Comparison of ENCODE assay signal across 8 cellular contexts in genomic region chr14:73058224-73058922, GRCh38. TPM values are rescaled to one million over a fixed set of nuclear protein-coding genes. Genes with fewer than 3 reads are reported as not detected.
A peak's percentile ranks its signal among the peaks of the same experiment; 100 is the strongest.
DNase-seq lines count a peak whose midpoint lies in the region; ATAC-seq, FAIRE-seq and TF ChIP-seq lines count a peak whose summit lies in the region.

Gene RBM25 (plus strand): TSS chr14:73058534. CDS start chr14:73071642, 13,108 bp downstream.

- no peaks in the 10 kb centered on the region for H3K36me3 Mint-ChIP-seq in chondrocyte (ENCODE audit: low read depth)

- no peak within 1 kb of the TSS for H3K4me3 Mint-ChIP-seq in chondrocyte (ENCODE audit: unreplicated experiment)

- FAIRE-seq in GM19239 (lab: Jason Lieb, UNC) (peak; percentile 99), keratinocyte (lab: Jason Lieb, UNC) (peak; percentile 90)

- dilution Hi-C loops in keratinocyte (cut with MboI; ENCODE audit: extremely low pct_ligation_motif_present, low sequenced_read_pairs) = no loop called here

- DNase-seq in BE2C = peak; percentile 96
- peak; percentile 90 for DNase-seq in GM19239 (ENCODE audit: insufficient read length, low spot score)
- peak; percentile 94 for DNase-seq in NCI-H510A (lab: John Stamatoyannopoulos, UW)
- DNase-seq in activated CD4-positive, alpha-beta T cell treated with anti-CD3 and anti-CD28 coated beads for 1 hour = peak; percentile 90
- DNase-seq in chondrocyte (ENCODE audit: low spot score) = peak; percentile 97
- DNase-seq in keratinocyte (ENCODE audit: low read depth, low spot score) = peak; percentile 85
- peak; percentile 86 to 89 for DNase-seq in stimulated activated CD4-positive, alpha-beta T cell treated with anti-CD3 and anti-CD28 coated beads, Interleukin-15, amount 100 ng/mL, for 1 hour (ENCODE audit: low read depth in 1 of 2, low spot score in 1 of 2)

- peak within 1 kb of the TSS; percentile 96 for H2AFZ ChIP-seq in keratinocyte (ENCODE audit: control insufficient read depth, low read length)

- peak; percentile 16; the same call in 1 of the 2 replicates for TF ChIP-seq CTCF in BE2C (IDR thresholded peaks at IDR 0.05; ENCODE audit: low read depth, low read length)
- TF ChIP-seq CTCF in chondrocyte (IDR thresholded peaks at IDR 0.05) = no peak
- TF ChIP-seq CTCF in keratinocyte (optimal IDR thresholded peaks at IDR 0.05 in 1 of 3, IDR thresholded peaks at IDR 0.05 in 1 of 3, conservative IDR thresholded peaks at IDR 0.05 in 1 of 3; ENCODE audit: extremely low read depth in 1 of 3, insufficient read depth in 2 of 3, low read length in 3 of 3) = peak in 1 of 3 experiments; percentile 30

- no peaks in the 10 kb centered on the region for H3K9me3 ChIP-seq in BE2C
- no peaks in the 10 kb centered on the region for H3K9me3 ChIP-seq in keratinocyte (ENCODE audit: control insufficient read depth, low read depth, low read length)

- no peaks in the 10 kb centered on the region for H3K9me3 Mint-ChIP-seq in chondrocyte (ENCODE audit: low read depth)

- peaks cover 17% of the 10 kb centered on the region for H3K36me3 ChIP-seq in BE2C
- no peaks in the 10 kb centered on the region for H3K36me3 ChIP-seq in keratinocyte (ENCODE audit: control insufficient read depth in 2 of 2, extremely low read depth in 1 of 2, insufficient read depth in 2 of 2, low read length in 2 of 2)

- peaks cover 49% of the 10 kb centered on the region for H3K79me2 ChIP-seq in keratinocyte (ENCODE audit: control insufficient read depth, insufficient read depth, low read length)

- H3K4me1 ChIP-seq in BE2C (no peaks in the 10 kb centered on the region), keratinocyte (ENCODE audit: control insufficient read depth, extremely low read depth, insufficient read depth, low read length) (peaks cover 6% of the 10 kb centered on the region)

- H3K4me3 ChIP-seq in BE2C (ENCODE audit: low read depth, low read length) (peak within 1 kb of the TSS; percentile 91), keratinocyte (ENCODE audit: control insufficient read depth in 2 of 3, extremely low read depth in 1 of 3, insufficient read depth in 2 of 3, low read depth in 1 of 3, low read length in 3 of 3) (peak within 1 kb of the TSS; percentile 90 to 99 (median 98))

- ATAC-seq in HG03442 (IDR thresholded peaks at IDR 0.05; ENCODE audit: unreplicated experiment) = peak; percentile 93

- H3K4me1 Mint-ChIP-seq in chondrocyte (ENCODE audit: low read depth) = peaks cover 33% of the 10 kb centered on the region

- H3K27me3 ChIP-seq in BE2C (no peaks in the 10 kb centered on the region), keratinocyte (ENCODE audit: control insufficient read depth, extremely low read depth, insufficient read depth, low read length) (no peaks in the 10 kb centered on the region)

- H3K27ac Mint-ChIP-seq in chondrocyte (ENCODE audit: unreplicated experiment) = no peak within 1 kb of the TSS

- H3K9ac ChIP-seq in keratinocyte (ENCODE audit: control insufficient read depth, extremely low read depth, insufficient read depth, low read length) = peak within 1 kb of the TSS; percentile 99

- no peaks in the 10 kb centered on the region for H3K9me1 ChIP-seq in keratinocyte (ENCODE audit: control insufficient read depth, extremely low read depth, insufficient read depth, low read length)

- no peaks in the 10 kb centered on the region for H3K27me3 Mint-ChIP-seq in chondrocyte (ENCODE audit: low read depth)

- peak within 1 kb of the TSS; percentile 92 for H3K4me2 ChIP-seq in keratinocyte (ENCODE audit: control insufficient read depth, extremely low read depth, insufficient read depth, low read depth, low read length)

- H3K27ac ChIP-seq in keratinocyte (ENCODE audit: control insufficient read depth, insufficient read depth, low read length) = peak within 1 kb of the TSS; percentile 95

- peaks cover 14% of the 10 kb centered on the region for H4K20me1 ChIP-seq in keratinocyte (ENCODE audit: control insufficient read depth, extremely low read depth, insufficient read depth, low read length)

RNA-seq across cellular contexts. Expression of gene RBM25, which starts in this region (rescaled TPM):
- 40.9 TPM for polyA plus RNA-seq in BE2C (2012; ENCODE audit: insufficient read depth, insufficient read length, low read depth)
- 51.0 to 73.7 TPM (median 53.2 TPM) in 3 replicates for total RNA-seq in chondrocyte
- 25.6 to 47.4 TPM (median 27.0 TPM) in 3 replicates for polyA plus RNA-seq in keratinocyte
- polyA plus RNA-seq in keratinocyte (2011; ENCODE audit: low read depth) = 120 TPM
- 12.0 and 15.5 TPM in 2 replicates for polyA plus RNA-seq in keratinocyte (2011; cell fraction: cytosol; rRNA removed)
- 95.0 and 126 TPM in 2 replicates for polyA plus RNA-seq in keratinocyte (2011; cell fraction: nucleus; rRNA removed)
- polyA plus RNA-seq in keratinocyte (2012; ENCODE audit: low replicate concordance) = 40.3 and 58.6 TPM in 2 replicates
- polyA minus RNA-seq in keratinocyte = 18.0 to 38.6 TPM (median 20.4 TPM) in 3 replicates
- polyA minus RNA-seq in keratinocyte (2011; cell fraction: cytosol; rRNA and poly(A)+ RNA removed) = 17.3 TPM
- 39.3 and 65.7 TPM in 2 replicates for polyA minus RNA-seq in keratinocyte (2011; cell fraction: nucleus; rRNA and poly(A)+ RNA removed)

Comparison
In these comparisons a context has a peak if more than half of its experiments do, and no peak if none do; other contexts are left out.
1. Peak in every context shown above with its lines: DNase-seq, ATAC-seq, H3K4me3 ChIP-seq and H3K27ac ChIP-seq.